ENCODE assay signal across 15 cellular contexts in genomic region chr10:86255405-86256251, GRCh38.
DNase-seq lines count a peak whose midpoint lies in the region; ATAC-seq and TF ChIP-seq lines count a peak whose summit lies in the region.
"Had no signal": no experiment of that assay in that cellular context is flagged by ENCODE, and none has a peak within 500 bp of the region (broad histone marks: within the 10 kb centered on the region; RNA-seq: fewer than 3 reads in every experiment).

No MANE protein-coding gene starts in this region.

- no peaks in the 10 kb centered on the region for H3K36me3 ChIP-seq in Peyer's patch
- H3K36me3 ChIP-seq in upper lobe of right lung = no peaks in the 10 kb centered on the region
- H3K36me3 ChIP-seq: BLaER1 treated with 17β-estradiol and CSF1 and Interleukin-3, amounts not matched to agents 10 nM and 100 nM had no signal

- peak; percentile 32 for DNase-seq in activated CD8-positive, alpha-beta memory T cell treated with anti-CD3 and anti-CD28 coated beads for 24 hours
- DNase-seq in activated CD8-positive, alpha-beta memory T cell treated with anti-CD3 and anti-CD28 coated beads, Interleukin-2, amount 50 U/mL, for 48 hours = no peak
- DNase-seq in Peyer's patch = peak in 2 of 3 donors; percentile 31 to 41
- DNase-seq in islet precursor cell = peak; percentile 27
- peak; percentile 50 for DNase-seq in upper lobe of right lung
- DNase-seq in activated naive CD4-positive, alpha-beta T cell treated with anti-CD3 and anti-CD28 coated beads, Interleukin-2, amount 50 U/mL, for 16 hours = no peak
- no peak for DNase-seq in activated CD4-positive, alpha-beta T cell treated with anti-CD3 and anti-CD28 coated beads, Interleukin-2, amount 50 U/mL, for 48 hours
- no peak for DNase-seq in NCI-H187 (lab: John Stamatoyannopoulos, UW)
- DNase-seq: CD8-positive, alpha-beta memory T cell; DMS79 treated with DMSO at 0.1 percent for 48 hours; HCEC 1CT; NCI-H1930; NCI-H446 treated with DMSO at 0.1 percent for 48 hours had no signal

- H3K27me3 ChIP-seq in Peyer's patch (no peaks in the 10 kb centered on the region), upper lobe of right lung (no peaks in the 10 kb centered on the region)
- H3K27me3 ChIP-seq: BLaER1 treated with 17β-estradiol and CSF1 and Interleukin-3, amounts not matched to agents 10 nM and 100 nM had no signal

- TF ChIP-seq POLR2A in Peyer's patch (IDR thresholded peaks at IDR 0.05) = no peak

- H3K4me3 ChIP-seq in Peyer's patch = no peak overlapping the region
- H3K4me3 ChIP-seq in upper lobe of right lung = no peak overlapping the region
- H3K4me3 ChIP-seq: BLaER1 treated with 17β-estradiol and CSF1 and Interleukin-3, amounts not matched to agents 10 nM and 100 nM had no signal

- TF ChIP-seq CTCF in Peyer's patch (IDR thresholded peaks at IDR 0.05) = no peak
- no peak for TF ChIP-seq CTCF in upper lobe of right lung (IDR thresholded peaks at IDR 0.05)

- H3K4me1 ChIP-seq in Peyer's patch (no peaks in the 10 kb centered on the region), upper lobe of right lung (no peaks in the 10 kb centered on the region)

- peaks cover 0 to 3% (median 0%) of the 10 kb centered on the region in 4 donors for H3K9me3 ChIP-seq in Peyer's patch
- no peaks in the 10 kb centered on the region for H3K9me3 ChIP-seq in upper lobe of right lung

- intact Hi-C loops in upper lobe of right lung (cut with DNase I) = no loop called here

- H3K27ac ChIP-seq in Peyer's patch (no peak overlapping the region), upper lobe of right lung (no peak overlapping the region)
- H3K27ac ChIP-seq: BLaER1 treated with 17β-estradiol and CSF1 and Interleukin-3, amounts not matched to agents 10 nM and 100 nM; RWPE1 had no signal

- peak; percentile 13 for ATAC-seq in upper lobe of right lung

Comparison
In these comparisons a context has a peak if more than half of its experiments do, and no peak if none do; other contexts are left out.
1. DNase-seq: peak in activated CD8-positive, alpha-beta memory T cell treated with anti-CD3 and anti-CD28 coated beads for 24 hours (single experiment), Peyer's patch (2 of 3), islet precursor cell (single experiment) and upper lobe of right lung (single experiment); none in activated CD8-positive, alpha-beta memory T cell treated with anti-CD3 and anti-CD28 coated beads, Interleukin-2, amount 50 U/mL, for 48 hours (single experiment), activated naive CD4-positive, alpha-beta T cell treated with anti-CD3 and anti-CD28 coated beads, Interleukin-2, amount 50 U/mL, for 16 hours (single experiment), activated CD4-positive, alpha-beta T cell treated with anti-CD3 and anti-CD28 coated beads, Interleukin-2, amount 50 U/mL, for 48 hours (0 of 2) and NCI-H187 (0 of 2).